10 cellular contexts compared by ENCODE assay signal in genomic region chr17:70138309-70138865, GRCh38. TPM values are rescaled to one million over a fixed set of nuclear protein-coding genes. Genes with fewer than 3 reads are reported as not detected.
DNase-seq lines count a peak whose midpoint lies in the region; ATAC-seq and TF ChIP-seq lines count a peak whose summit lies in the region.
"Had no signal": no experiment of that assay in that cellular context is flagged by ENCODE, and none has a peak within 500 bp of the region (broad histone marks: within the 10 kb centered on the region; RNA-seq: fewer than 3 reads in every experiment).

No MANE protein-coding gene starts in this region.

- DNase-seq in GM03348 (ENCODE audit: low spot score), result peak; percentile 23
- peak in 1 of 4 donors; percentile 6 for DNase-seq in body of pancreas
- DNase-seq in hepatocyte (ENCODE audit: low spot score), result no peak
- DNase-seq in stomach, result no peak
- no peak for DNase-seq in WERI-Rb-1
- DNase-seq in effector CD4-positive, alpha-beta T cell, result no peak
- no peak for DNase-seq in NCI-H1436 treated with DMSO at 0.1 percent for 48 hours (lab: John Stamatoyannopoulos, UW)
- DNase-seq: activated naive CD8-positive, alpha-beta T cell treated with anti-CD3 and anti-CD28 coated beads, Interleukin-2, amount 50 U/mL, for 24 hours; small intestine had no signal

- no peak overlapping the region for H3K4me3 ChIP-seq in body of pancreas
- H3K4me3 ChIP-seq in hepatocyte, result no peak overlapping the region
- no peak overlapping the region for H3K4me3 ChIP-seq in stomach
- no peak overlapping the region for H3K4me3 ChIP-seq in WERI-Rb-1 (ENCODE audit: low read depth, low read length)

- intact Hi-C loops in body of pancreas (cut with DNase I) (no loop called here), stomach (cut with DNase I; ENCODE audit: low total_unique reads) (no loop called here)

- H2AFZ ChIP-seq in hepatocyte, result no peak overlapping the region

- WGBS in body of pancreas, 2 donors, result 69 to 75% methylated on average over 3 of the region's 3 CpGs
- 34% methylated on average over 3 of the region's 3 CpGs for WGBS in hepatocyte (ENCODE audit: low lambda C conversion rate, missing lambda C conversion rate)
- 31 to 49% (median 41%) methylated on average over 3 of the region's 3 CpGs for WGBS in stomach, 5 donors

- H3K4me2 ChIP-seq in hepatocyte, result peak overlapping the region; percentile 70

- no peaks in the 10 kb centered on the region for H3K9me2 ChIP-seq in hepatocyte (replicated peaks; ENCODE audit: insufficient read depth)

- H3K4me1 ChIP-seq in body of pancreas, result peaks cover 37% of the 10 kb centered on the region
- H3K4me1 ChIP-seq in hepatocyte (ENCODE audit: insufficient read depth), result peaks cover 15% of the 10 kb centered on the region
- H3K4me1 ChIP-seq in stomach, result peaks cover 25 to 51% (median 31%) of the 10 kb centered on the region in 4 donors

- no peaks in the 10 kb centered on the region for H4K20me1 ChIP-seq in hepatocyte (ENCODE audit: insufficient read depth, poor library complexity, severe bottlenecking)

- peak overlapping the region; percentile 37 to 76 (median 66) for H3K27ac ChIP-seq in body of pancreas
- peak overlapping the region; percentile 65 for H3K27ac ChIP-seq in hepatocyte
- peak overlapping the region; percentile 79 to 90 (median 87) for H3K27ac ChIP-seq in stomach
- H3K27ac ChIP-seq in WERI-Rb-1, result no peak overlapping the region

- no peaks in the 10 kb centered on the region for H3K27me3 ChIP-seq in body of pancreas
- no peaks in the 10 kb centered on the region for H3K27me3 ChIP-seq in hepatocyte
- no peaks in the 10 kb centered on the region for H3K27me3 ChIP-seq in stomach
- H3K27me3 ChIP-seq in WERI-Rb-1 (ENCODE audit: insufficient read depth, low read depth, severe bottlenecking), result no peaks in the 10 kb centered on the region

- H3K9me3 ChIP-seq in body of pancreas, result no peaks in the 10 kb centered on the region
- no peaks in the 10 kb centered on the region for H3K9me3 ChIP-seq in hepatocyte (ENCODE audit: low read depth)
- no peaks in the 10 kb centered on the region for H3K9me3 ChIP-seq in stomach
- H3K9me3 ChIP-seq in WERI-Rb-1 (ENCODE audit: severe bottlenecking), result no peaks in the 10 kb centered on the region

- H3K36me3 ChIP-seq in body of pancreas (replicated peaks in 1 of 2; ENCODE audit: insufficient read depth in 1 of 2, low read depth in 2 of 2) (no peaks in the 10 kb centered on the region), hepatocyte (replicated peaks; ENCODE audit: insufficient read depth, low read depth) (no peaks in the 10 kb centered on the region), stomach (no peaks in the 10 kb centered on the region), WERI-Rb-1 (no peaks in the 10 kb centered on the region)

- peak; percentile 30 for ATAC-seq in body of pancreas
- ATAC-seq in activated CD4-positive, CD25-positive, alpha-beta regulatory T cell treated with anti-CD3 and anti-CD28 coated beads, Interleukin-2, amount 50 U/mL, for 24 hours, result no peak

- TF ChIP-seq POLR2A in body of pancreas (IDR thresholded peaks at IDR 0.05), result no peak
- TF ChIP-seq POLR2A in stomach (IDR thresholded peaks at IDR 0.05), result no peak

- no peaks in the 10 kb centered on the region for H3K79me2 ChIP-seq in hepatocyte

- TF ChIP-seq CTCF in body of pancreas (IDR thresholded peaks at IDR 0.05) (no peak), hepatocyte (IDR thresholded peaks at IDR 0.05; ENCODE audit: poor library complexity) (no peak), stomach (IDR thresholded peaks at IDR 0.05) (no peak), WERI-Rb-1 (IDR thresholded peaks at IDR 0.05; ENCODE audit: low read depth, low read length) (no peak)

- TF ChIP-seq EP300 in stomach (IDR thresholded peaks at IDR 0.05), result no peak

RNA-seq across cellular contexts. Expression of gene KCNJ2, which starts 30.9 kb away (rescaled TPM):
- total RNA-seq in body of pancreas (under 1 TPM; 0.33 to 0.78 TPM), hepatocyte (3.0 and 4.1 TPM in 2 replicates), stomach (1 to 10 TPM; 2.0 to 6.4 (median 4.3) TPM)
- polyA plus RNA-seq in hepatocyte (0.41 and 1.0 TPM in 2 replicates), stomach (1 to 10 TPM in 1 of 3 donors, under 1 TPM in 1, not detected in 1; 0.31 to 2.3 TPM)
